8 cellular contexts compared by ENCODE assay signal in genomic region chr19:47723573-47723923, GRCh38. TPM values are rescaled to one million over a fixed set of nuclear protein-coding genes. Genes with fewer than 3 reads are reported as not detected.
DNase-seq lines count a peak whose midpoint lies in the region; ATAC-seq and TF ChIP-seq lines count a peak whose summit lies in the region.

No MANE protein-coding gene starts in this region.

- no peak overlapping the region for H2AFZ ChIP-seq in Karpas-422 (ENCODE audit: low read length)

- H3K9me3 ChIP-seq in Karpas-422 (ENCODE audit: low read length): no peaks in the 10 kb centered on the region

- H3K9me3 Mint-ChIP-seq in activated CD8-positive, alpha-beta T cell treated with anti-CD3 and anti-CD28 coated beads, Interleukin-2, amount 10 ng/mL, durations not matched to agents 7 days and 5 days (ENCODE audit: insufficient read depth): no peaks in the 10 kb centered on the region
- H3K9me3 Mint-ChIP-seq in progenitor cell of endocrine pancreas (ENCODE audit: low read depth): no peaks in the 10 kb centered on the region

- no peaks in the 10 kb centered on the region for H3K27me3 ChIP-seq in Karpas-422 (ENCODE audit: low read length)
- H3K27me3 ChIP-seq in kidney epithelial cell (ENCODE audit: control insufficient read depth, insufficient read depth, low read length): no peaks in the 10 kb centered on the region

- ATAC-seq in activated CD8-positive, alpha-beta T cell treated with anti-CD3 and anti-CD28 coated beads, Interleukin-2, amount 10 ng/mL, durations not matched to agents 7 days and 5 days: peak; percentile 39
- ATAC-seq in HG03196 (IDR thresholded peaks at IDR 0.05; ENCODE audit: unreplicated experiment): no peak
- ATAC-seq in GM19035 (IDR thresholded peaks at IDR 0.05; ENCODE audit: unreplicated experiment): no peak

- no peak overlapping the region for H3K9ac ChIP-seq in Karpas-422 (ENCODE audit: low read length)

- POLR2A ChIA-PET in activated CD8-positive, alpha-beta T cell treated with anti-CD3 and anti-CD28 coated beads, Interleukin-2, amount 10 ng/mL, durations not matched to agents 7 days and 5 days (lab: Charles Lee): interaction anchor here (0.6 kb wide), 1 partner anchor 33 kb away, joined by 4 read pairs; no protein-coding TSS in a partner anchor

- H3K27ac ChIP-seq in Karpas-422 (ENCODE audit: low read length): no peak overlapping the region

- H3K4me1 ChIP-seq in Karpas-422 (ENCODE audit: low read length): no peaks in the 10 kb centered on the region

- H3K27me3 Mint-ChIP-seq in activated CD8-positive, alpha-beta T cell treated with anti-CD3 and anti-CD28 coated beads, Interleukin-2, amount 10 ng/mL, durations not matched to agents 7 days and 5 days (ENCODE audit: low read depth): peaks cover 12% of the 10 kb centered on the region
- H3K27me3 Mint-ChIP-seq in progenitor cell of endocrine pancreas: peaks cover 3% of the 10 kb centered on the region

- CTCF ChIA-PET in activated CD8-positive, alpha-beta T cell treated with anti-CD3 and anti-CD28 coated beads, Interleukin-2, amount 10 ng/mL, durations not matched to agents 7 days and 5 days (lab: Charles Lee): interaction anchor here (0.8 to 4.2 kb wide), 4 partner anchors 11 to 21 kb away, joined by 3 to 33 read pairs (median 7); partner anchors contain the start of gene EHD2

- H3K4me1 Mint-ChIP-seq in activated CD8-positive, alpha-beta T cell treated with anti-CD3 and anti-CD28 coated beads, Interleukin-2, amount 10 ng/mL, durations not matched to agents 7 days and 5 days (ENCODE audit: low read depth): peaks cover 4% of the 10 kb centered on the region
- H3K4me1 Mint-ChIP-seq in progenitor cell of endocrine pancreas (ENCODE audit: low read depth): peaks cover 5% of the 10 kb centered on the region

- DNase-seq in AG10803 (ENCODE audit: low read depth): peak; percentile 93
- DNase-seq in Karpas-422: peak; percentile 63
- no peak for DNase-seq in activated CD8-positive, alpha-beta T cell treated with anti-CD3 and anti-CD28 coated beads, Interleukin-2, amount 10 ng/mL, durations not matched to agents 7 days and 5 days
- DNase-seq in kidney epithelial cell (ENCODE audit: low read depth): peak; percentile 63
- DNase-seq in progenitor cell of endocrine pancreas (ENCODE audit: low spot score, unreplicated experiment): no peak
- no peak for DNase-seq in posterior cingulate gyrus

- H3K36me3 ChIP-seq in Karpas-422 (ENCODE audit: insufficient read depth, low read length) (no peaks in the 10 kb centered on the region), kidney epithelial cell (ENCODE audit: control insufficient read depth, insufficient read depth, low read length) (peaks cover 2% of the 10 kb centered on the region)

- no peak overlapping the region for H3K27ac Mint-ChIP-seq in activated CD8-positive, alpha-beta T cell treated with anti-CD3 and anti-CD28 coated beads, Interleukin-2, amount 10 ng/mL, durations not matched to agents 7 days and 5 days
- H3K27ac Mint-ChIP-seq in progenitor cell of endocrine pancreas: no peak overlapping the region

- no peaks in the 10 kb centered on the region for H3K79me2 ChIP-seq in Karpas-422 (ENCODE audit: low read length)

- intact Hi-C loops in posterior cingulate gyrus (cut with DNase I): no loop called here

- H3K4me3 Mint-ChIP-seq in activated CD8-positive, alpha-beta T cell treated with anti-CD3 and anti-CD28 coated beads, Interleukin-2, amount 10 ng/mL, durations not matched to agents 7 days and 5 days: no peak overlapping the region
- H3K4me3 Mint-ChIP-seq in progenitor cell of endocrine pancreas (ENCODE audit: low read depth): no peak overlapping the region

- H3K4me3 ChIP-seq in AG10803 (ENCODE audit: low read length): peak overlapping the region; percentile 35; the same call in 1 of the 2 replicates
- no peak overlapping the region for H3K4me3 ChIP-seq in Karpas-422 (ENCODE audit: low read length)
- no peak overlapping the region for H3K4me3 ChIP-seq in kidney epithelial cell (ENCODE audit: low read depth, low read length)

- no peaks in the 10 kb centered on the region for H3K9me2 ChIP-seq in Karpas-422 (replicated peaks; ENCODE audit: insufficient read depth, low read length)

- no peaks in the 10 kb centered on the region for H3K36me3 Mint-ChIP-seq in activated CD8-positive, alpha-beta T cell treated with anti-CD3 and anti-CD28 coated beads, Interleukin-2, amount 10 ng/mL, durations not matched to agents 7 days and 5 days (ENCODE audit: low read depth)
- no peaks in the 10 kb centered on the region for H3K36me3 Mint-ChIP-seq in progenitor cell of endocrine pancreas (ENCODE audit: insufficient read depth)

- H4K20me1 ChIP-seq in Karpas-422 (ENCODE audit: insufficient read depth, low read depth, low read length): no peaks in the 10 kb centered on the region

- TF ChIP-seq CTCF in AG10803 (conservative IDR thresholded peaks at IDR 0.05; ENCODE audit: low read length): no peak
- no peak for TF ChIP-seq CTCF in kidney epithelial cell (IDR thresholded peaks at IDR 0.05; ENCODE audit: insufficient read depth, low read length, poor library complexity, severe bottlenecking)
- no peak for TF ChIP-seq CTCF in progenitor cell of endocrine pancreas (IDR thresholded peaks at IDR 0.05; ENCODE audit: unreplicated experiment)

- H3K4me2 ChIP-seq in Karpas-422 (ENCODE audit: low read depth, low read length, poor library complexity, severe bottlenecking): no peak overlapping the region

RNA-seq across cellular contexts. Expression of gene EHD2, which starts 10.3 kb away (rescaled TPM):
- total RNA-seq in Karpas-422 (2014; rRNA removed; shearing (Covaris generic); ENCODE audit: low replicate concordance): not detected in 2 replicates
- under 1 TPM in 1 of 2 experiments, not detected in 1; 0.34 TPM for total RNA-seq in activated CD8-positive, alpha-beta T cell treated with anti-CD3 and anti-CD28 coated beads, Interleukin-2, amount 10 ng/mL, durations not matched to agents 7 days and 5 days
- total RNA-seq in kidney epithelial cell (32.5 and 37.4 TPM in 2 replicates), progenitor cell of endocrine pancreas (0.41 and 0.64 TPM in 2 replicates)

RNA-seq across cellular contexts. Expression of gene NOP53, which starts 21.8 kb away (rescaled TPM):
- 145 and 293 TPM in 2 replicates for total RNA-seq in Karpas-422 (2014; rRNA removed; shearing (Covaris generic); ENCODE audit: low replicate concordance)
- 100 to 1,000 TPM; 244 to 272 TPM for total RNA-seq in activated CD8-positive, alpha-beta T cell treated with anti-CD3 and anti-CD28 coated beads, Interleukin-2, amount 10 ng/mL, durations not matched to agents 7 days and 5 days
- total RNA-seq in kidney epithelial cell (358 and 380 TPM in 2 replicates), progenitor cell of endocrine pancreas (301 and 312 TPM in 2 replicates)

RNA-seq across cellular contexts. Expression of gene SELENOW, which starts 55.0 kb away (rescaled TPM):
- 3.5 and 4.1 TPM in 2 replicates for total RNA-seq in Karpas-422 (2014; rRNA removed; shearing (Covaris generic); ENCODE audit: low replicate concordance)
- 100 to 1,000 TPM; 132 to 140 TPM for total RNA-seq in activated CD8-positive, alpha-beta T cell treated with anti-CD3 and anti-CD28 coated beads, Interleukin-2, amount 10 ng/mL, durations not matched to agents 7 days and 5 days
- total RNA-seq in kidney epithelial cell (166 and 233 TPM in 2 replicates), progenitor cell of endocrine pancreas (342 and 392 TPM in 2 replicates)

Comparison
In these comparisons a context has a peak if more than half of its experiments do, and no peak if none do; other contexts are left out.
1. DNase-seq: peak in AG10803 (single experiment), Karpas-422 (single experiment) and kidney epithelial cell (single experiment); none in activated CD8-positive, alpha-beta T cell treated with anti-CD3 and anti-CD28 coated beads, Interleukin-2, amount 10 ng/mL, durations not matched to agents 7 days and 5 days (single experiment), progenitor cell of endocrine pancreas (single experiment) and posterior cingulate gyrus (0 of 10).
2. RNA of gene EHD2, which starts 10.3 kb away (total RNA-seq): 32.5 to 37.4 TPM in kidney epithelial cell; 0.41 to 0.64 TPM in progenitor cell of endocrine pancreas, 0.34 TPM in activated CD8-positive, alpha-beta T cell treated with anti-CD3 and anti-CD28 coated beads, Interleukin-2, amount 10 ng/mL, durations not matched to agents 7 days and 5 days and not detected in Karpas-422; every median in the first group is over 10 times any median in the second.
3. RNA of gene SELENOW, which starts 55.0 kb away (total RNA-seq): 342 to 392 TPM in progenitor cell of endocrine pancreas, 166 to 233 TPM in kidney epithelial cell and 132 to 140 TPM in activated CD8-positive, alpha-beta T cell treated with anti-CD3 and anti-CD28 coated beads, Interleukin-2, amount 10 ng/mL, durations not matched to agents 7 days and 5 days; 3.5 to 4.1 TPM in Karpas-422; every median in the first group is over 10 times any median in the second.